ENCODE assay signal across 9 cellular contexts in the genomic region with DNA sequence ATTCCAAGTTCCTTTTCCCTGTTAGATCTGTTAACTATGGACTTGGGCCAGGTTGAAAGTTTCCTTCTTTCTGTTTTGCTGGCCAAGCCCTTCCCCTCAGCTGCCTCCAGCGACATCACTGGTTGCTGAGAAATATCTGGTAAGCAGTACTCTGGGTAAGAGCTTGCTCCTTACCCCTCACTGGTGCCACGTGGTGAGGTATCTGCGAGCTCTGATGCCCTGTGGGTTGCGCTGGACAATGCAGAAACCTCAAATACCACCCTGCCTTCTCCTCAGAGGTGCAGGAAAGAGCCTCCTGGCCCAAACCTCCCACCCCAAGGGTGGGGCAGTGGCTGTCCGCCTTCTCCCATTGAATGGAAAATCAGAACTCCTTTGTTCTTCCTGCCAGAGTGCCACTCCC. TPM values are rescaled to one million over a fixed set of nuclear protein-coding genes. Genes with fewer than 3 reads are reported as not detected.
DNase-seq lines count a peak whose midpoint lies in the region; TF ChIP-seq lines count a peak whose summit lies in the region.
"Had no signal": no experiment of that assay in that cellular context is flagged by ENCODE, and none has a peak within 500 bp of the region (broad histone marks: within the 10 kb centered on the region; RNA-seq: fewer than 3 reads in every experiment).

No MANE protein-coding gene starts in this region.

- DNase-seq in DMS 273 (lab: John Stamatoyannopoulos, UW; ENCODE audit: unreplicated experiment) (peak; percentile 17), DMS 273 treated with DMSO at 0.1 percent for 48 hours (lab: John Stamatoyannopoulos, UW) (no peak), choroid plexus epithelial cell (ENCODE audit: low read depth) (peak; percentile 91), mesendoderm (no peak), tibial artery (peak; percentile 74 to 78), AML-193 (lab: John Stamatoyannopoulos, UW) (no peak), activated gamma-delta T cell (lab: John Stamatoyannopoulos, UW) (no peak), COR-L47 (lab: John Stamatoyannopoulos, UW) (no peak)

- no CpG with 5 or more reads among the region's 5 CpGs for WGBS in mesendoderm (ENCODE audit: extremely low coverage, insufficient coverage, low lambda C conversion rate)

- H3K4me2 ChIP-seq in mesendoderm (ENCODE audit: low read length): no peak overlapping the region

- H2BK15ac ChIP-seq in mesendoderm (replicated peaks; ENCODE audit: low read depth): no peak overlapping the region

- TF ChIP-seq CTCF in choroid plexus epithelial cell (conservative IDR thresholded peaks at IDR 0.05; ENCODE audit: low read depth, low read length) (no peak), tibial artery (IDR thresholded peaks at IDR 0.05) (no peak)

- H3K36me3 ChIP-seq in mesendoderm (ENCODE audit: control insufficient read depth, insufficient read depth, low read length) (no peaks in the 10 kb centered on the region), tibial artery (no peaks in the 10 kb centered on the region)

- no peaks in the 10 kb centered on the region for H3K79me2 ChIP-seq in mesendoderm (ENCODE audit: control insufficient read depth, insufficient read depth, low read length)

- peaks cover 2% of the 10 kb centered on the region for H3K4me1 ChIP-seq in mesendoderm (ENCODE audit: control insufficient read depth, low read depth, low read length)
- peaks cover 0 to 39% (median 16%) of the 10 kb centered on the region in 4 donors for H3K4me1 ChIP-seq in tibial artery

- no peak overlapping the region for H4K5ac ChIP-seq in mesendoderm (ENCODE audit: low read length)

- H3K27me3 ChIP-seq in mesendoderm (ENCODE audit: insufficient read depth, low read length, poor library complexity) (no peaks in the 10 kb centered on the region), tibial artery (no peaks in the 10 kb centered on the region)

- no peak overlapping the region for H2AK5ac ChIP-seq in mesendoderm (ENCODE audit: low read length)

- H4K8ac ChIP-seq in mesendoderm (ENCODE audit: low read depth, low read length): no peak overlapping the region

- peaks cover 2% of the 10 kb centered on the region for H3K79me1 ChIP-seq in mesendoderm (ENCODE audit: low read length)

- H3K9me3 ChIP-seq in tibial artery: no peaks in the 10 kb centered on the region

- peak overlapping the region; percentile 11 for H3K56ac ChIP-seq in mesendoderm (ENCODE audit: low read length)

- no peak overlapping the region for H3K4me3 ChIP-seq in choroid plexus epithelial cell (ENCODE audit: low read depth, low read length)
- H3K4me3 ChIP-seq in mesendoderm (ENCODE audit: low read length): no peak overlapping the region
- H3K4me3 ChIP-seq in tibial artery: peak overlapping the region in 1 of 2 donors; percentile 17

- no peak overlapping the region for H3K9ac ChIP-seq in mesendoderm (ENCODE audit: low read length)

- H2BK5ac ChIP-seq in mesendoderm (ENCODE audit: low read length): no peak overlapping the region

- H3K18ac ChIP-seq in mesendoderm (ENCODE audit: low read length): no peak overlapping the region

- no peak overlapping the region for H3K4ac ChIP-seq in mesendoderm (ENCODE audit: low read depth, low read length)

- intact Hi-C loops in tibial artery (cut with DNase I; ENCODE audit: low total_unique reads): no loop called here

- peak overlapping the region; percentile 90 for H3K23ac ChIP-seq in mesendoderm (ENCODE audit: low read length)

- H3K27ac ChIP-seq in mesendoderm (ENCODE audit: low read depth, low read length) (no peak overlapping the region), tibial artery (peak overlapping the region; percentile 70 to 71)
- H3K27ac ChIP-seq: 22Rv1 had no signal

- H2BK120ac ChIP-seq in mesendoderm (ENCODE audit: low read depth, low read length): no peak overlapping the region

RNA-seq across cellular contexts. Expression of a gene that starts 42.9 kb away (rescaled TPM):
- polyA plus RNA-seq in mesendoderm (2013, experiment 1 of 2): 7.5 TPM
- polyA plus RNA-seq in mesendoderm (2013, experiment 2 of 2): 6.9 TPM

RNA-seq across cellular contexts. Expression of a gene that starts 45.1 kb away (rescaled TPM):
- polyA plus RNA-seq in mesendoderm (2013, experiment 1 of 2): 47.0 TPM
- polyA plus RNA-seq in mesendoderm (2013, experiment 2 of 2): 45.5 TPM

Comparison
In these comparisons a context has a peak if more than half of its experiments do, and no peak if none do; other contexts are left out.
1. DNase-seq: peak in DMS 273 (single experiment), choroid plexus epithelial cell (single experiment) and tibial artery (2 of 2); none in DMS 273 treated with DMSO at 0.1 percent for 48 hours (single experiment), mesendoderm (single experiment), AML-193 (0 of 2), activated gamma-delta T cell (single experiment) and COR-L47 (single experiment).